ENCODE assay signal across 1 cellular context in the genomic region with DNA sequence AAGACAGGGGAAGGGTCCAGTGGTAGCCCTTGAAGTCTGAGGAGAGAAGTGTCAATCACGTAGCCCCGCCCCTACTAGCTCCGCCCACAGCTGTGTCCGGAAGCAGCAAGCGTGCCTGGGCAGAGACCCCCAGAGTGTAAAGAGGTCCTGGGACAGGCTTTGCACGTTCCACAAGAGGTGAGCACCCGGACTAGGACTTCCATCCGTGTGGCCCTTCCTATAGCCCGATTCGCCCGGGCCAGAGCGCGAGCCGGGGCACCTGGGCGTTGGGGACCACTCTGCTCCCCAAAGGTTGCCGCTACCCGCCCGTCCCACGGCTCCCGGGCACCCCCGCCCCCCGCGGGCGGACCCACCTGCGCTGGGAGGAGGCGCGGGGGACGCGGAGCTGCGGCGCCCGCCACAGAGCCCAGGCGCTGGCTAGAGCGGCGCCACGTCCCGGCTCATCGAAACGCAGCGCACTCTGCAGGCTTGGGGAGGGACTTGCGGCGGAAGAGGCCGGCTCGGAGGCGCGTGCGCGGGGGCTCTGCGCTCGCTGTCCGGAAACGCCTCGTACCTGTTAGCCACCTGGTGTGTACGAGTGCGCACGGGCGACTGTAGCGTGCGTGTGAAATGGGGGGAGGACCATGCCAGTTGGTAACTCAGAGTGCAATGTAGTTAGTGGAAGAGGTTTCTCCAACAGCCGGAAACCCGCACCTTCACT.
TF ChIP-seq lines count a peak whose summit lies in the region.

A gene with protein sequence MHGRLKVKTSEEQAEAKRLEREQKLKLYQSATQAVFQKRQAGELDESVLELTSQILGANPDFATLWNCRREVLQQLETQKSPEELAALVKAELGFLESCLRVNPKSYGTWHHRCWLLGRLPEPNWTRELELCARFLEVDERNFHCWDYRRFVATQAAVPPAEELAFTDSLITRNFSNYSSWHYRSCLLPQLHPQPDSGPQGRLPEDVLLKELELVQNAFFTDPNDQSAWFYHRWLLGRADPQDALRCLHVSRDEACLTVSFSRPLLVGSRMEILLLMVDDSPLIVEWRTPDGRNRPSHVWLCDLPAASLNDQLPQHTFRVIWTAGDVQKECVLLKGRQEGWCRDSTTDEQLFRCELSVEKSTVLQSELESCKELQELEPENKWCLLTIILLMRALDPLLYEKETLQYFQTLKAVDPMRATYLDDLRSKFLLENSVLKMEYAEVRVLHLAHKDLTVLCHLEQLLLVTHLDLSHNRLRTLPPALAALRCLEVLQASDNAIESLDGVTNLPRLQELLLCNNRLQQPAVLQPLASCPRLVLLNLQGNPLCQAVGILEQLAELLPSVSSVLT (minus strand): TSS at position 464 of the 700 bp plus-strand sequence. CDS start 482 bp downstream, outside the sequence.

TF ChIP-seq in K562, 482 proteins besides CTCF, POLR2A, EP300 and RAD21 (continued from another document and continues in another):
- TF ChIP-seq NR2C2 (CRISPR knock-in tag; IDR thresholded peaks at IDR 0.05), result no peak
- 0 out of 2 replicates have a peak, but pooled peaks have one; percentile 64 for TF ChIP-seq NR2C2 (tag; IDR thresholded peaks at IDR 0.05)
- TF ChIP-seq RAD51 (IDR thresholded peaks at IDR 0.05; ENCODE audit: borderline replicate concordance, low read depth), result no peak
- TF ChIP-seq FOXA3 (CRISPR knock-in tag; conservative IDR thresholded peaks at IDR 0.05 in 1 of 2, IDR thresholded peaks at IDR 0.05 in 1 of 2), result no peak
- TF ChIP-seq HEY1 (CRISPR knock-in tag; IDR thresholded peaks at IDR 0.05; ENCODE audit: borderline replicate concordance), result no peak
- 0 out of 2 replicates have a peak, but pooled peaks have one; percentile 50 for TF ChIP-seq ELF2 (CRISPR knock-in tag; IDR thresholded peaks at IDR 0.05)
- TF ChIP-seq ZNF436 (CRISPR knock-in tag; IDR thresholded peaks at IDR 0.05), result no peak
- peak; percentile 81; the same call in 1 of the 2 replicates for TF ChIP-seq MTA3 (IDR thresholded peaks at IDR 0.05; ENCODE audit: borderline replicate concordance)
- peak; percentile 62 for TF ChIP-seq SUPT5H (IDR thresholded peaks at IDR 0.05)
- TF ChIP-seq HMGN3 (IDR thresholded peaks at IDR 0.05; ENCODE audit: borderline replicate concordance, extremely low read depth, insufficient read length, low read depth, low read length), result peak; percentile 85
- TF ChIP-seq, protein P1, sequence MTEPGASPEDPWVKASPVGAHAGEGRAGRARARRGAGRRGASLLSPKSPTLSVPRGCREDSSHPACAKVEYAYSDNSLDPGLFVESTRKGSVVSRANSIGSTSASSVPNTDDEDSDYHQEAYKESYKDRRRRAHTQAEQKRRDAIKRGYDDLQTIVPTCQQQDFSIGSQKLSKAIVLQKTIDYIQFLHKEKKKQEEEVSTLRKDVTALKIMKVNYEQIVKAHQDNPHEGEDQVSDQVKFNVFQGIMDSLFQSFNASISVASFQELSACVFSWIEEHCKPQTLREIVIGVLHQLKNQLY (CRISPR knock-in tag; conservative IDR thresholded peaks at IDR 0.05), result no peak
- TF ChIP-seq CBFA2T2 (conservative IDR thresholded peaks at IDR 0.05), result no peak
- TF ChIP-seq TEAD4 (IDR thresholded peaks at IDR 0.05; ENCODE audit: low read length), result 0 out of 2 replicates have a peak, but pooled peaks have one; percentile 18
- no peak for TF ChIP-seq TEAD4 (CRISPR knock-in tag; IDR thresholded peaks at IDR 0.05; ENCODE audit: borderline replicate concordance)
- no peak for TF ChIP-seq NFE2L1 (tag; IDR thresholded peaks at IDR 0.05; ENCODE audit: borderline replicate concordance, low read depth)
- TF ChIP-seq, protein P2, sequence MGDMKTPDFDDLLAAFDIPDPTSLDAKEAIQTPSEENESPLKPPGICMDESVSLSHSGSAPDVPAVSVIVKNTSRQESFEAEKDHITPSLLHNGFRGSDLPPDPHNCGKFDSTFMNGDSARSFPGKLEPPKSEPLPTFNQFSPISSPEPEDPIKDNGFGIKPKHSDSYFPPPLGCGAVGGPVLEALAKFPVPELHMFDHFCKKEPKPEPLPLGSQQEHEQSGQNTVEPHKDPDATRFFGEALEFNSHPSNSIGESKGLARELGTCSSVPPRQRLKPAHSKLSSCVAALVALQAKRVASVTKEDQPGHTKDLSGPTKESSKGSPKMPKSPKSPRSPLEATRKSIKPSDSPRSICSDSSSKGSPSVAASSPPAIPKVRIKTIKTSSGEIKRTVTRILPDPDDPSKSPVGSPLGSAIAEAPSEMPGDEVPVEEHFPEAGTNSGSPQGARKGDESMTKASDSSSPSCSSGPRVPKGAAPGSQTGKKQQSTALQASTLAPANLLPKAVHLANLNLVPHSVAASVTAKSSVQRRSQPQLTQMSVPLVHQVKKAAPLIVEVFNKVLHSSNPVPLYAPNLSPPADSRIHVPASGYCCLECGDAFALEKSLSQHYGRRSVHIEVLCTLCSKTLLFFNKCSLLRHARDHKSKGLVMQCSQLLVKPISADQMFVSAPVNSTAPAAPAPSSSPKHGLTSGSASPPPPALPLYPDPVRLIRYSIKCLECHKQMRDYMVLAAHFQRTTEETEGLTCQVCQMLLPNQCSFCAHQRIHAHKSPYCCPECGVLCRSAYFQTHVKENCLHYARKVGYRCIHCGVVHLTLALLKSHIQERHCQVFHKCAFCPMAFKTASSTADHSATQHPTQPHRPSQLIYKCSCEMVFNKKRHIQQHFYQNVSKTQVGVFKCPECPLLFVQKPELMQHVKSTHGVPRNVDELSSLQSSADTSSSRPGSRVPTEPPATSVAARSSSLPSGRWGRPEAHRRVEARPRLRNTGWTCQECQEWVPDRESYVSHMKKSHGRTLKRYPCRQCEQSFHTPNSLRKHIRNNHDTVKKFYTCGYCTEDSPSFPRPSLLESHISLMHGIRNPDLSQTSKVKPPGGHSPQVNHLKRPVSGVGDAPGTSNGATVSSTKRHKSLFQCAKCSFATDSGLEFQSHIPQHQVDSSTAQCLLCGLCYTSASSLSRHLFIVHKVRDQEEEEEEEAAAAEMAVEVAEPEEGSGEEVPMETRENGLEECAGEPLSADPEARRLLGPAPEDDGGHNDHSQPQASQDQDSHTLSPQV (IDR thresholded peaks at IDR 0.05), result peak; percentile 84
- TF ChIP-seq MEF2A (IDR thresholded peaks at IDR 0.05; ENCODE audit: control insufficient read depth, low read depth, low read length), result no peak
- TF ChIP-seq FIP1L1 (IDR thresholded peaks at IDR 0.05; ENCODE audit: low read depth, low read length, poor library complexity, severe bottlenecking), result peak; percentile 78
- TF ChIP-seq, protein P3, sequence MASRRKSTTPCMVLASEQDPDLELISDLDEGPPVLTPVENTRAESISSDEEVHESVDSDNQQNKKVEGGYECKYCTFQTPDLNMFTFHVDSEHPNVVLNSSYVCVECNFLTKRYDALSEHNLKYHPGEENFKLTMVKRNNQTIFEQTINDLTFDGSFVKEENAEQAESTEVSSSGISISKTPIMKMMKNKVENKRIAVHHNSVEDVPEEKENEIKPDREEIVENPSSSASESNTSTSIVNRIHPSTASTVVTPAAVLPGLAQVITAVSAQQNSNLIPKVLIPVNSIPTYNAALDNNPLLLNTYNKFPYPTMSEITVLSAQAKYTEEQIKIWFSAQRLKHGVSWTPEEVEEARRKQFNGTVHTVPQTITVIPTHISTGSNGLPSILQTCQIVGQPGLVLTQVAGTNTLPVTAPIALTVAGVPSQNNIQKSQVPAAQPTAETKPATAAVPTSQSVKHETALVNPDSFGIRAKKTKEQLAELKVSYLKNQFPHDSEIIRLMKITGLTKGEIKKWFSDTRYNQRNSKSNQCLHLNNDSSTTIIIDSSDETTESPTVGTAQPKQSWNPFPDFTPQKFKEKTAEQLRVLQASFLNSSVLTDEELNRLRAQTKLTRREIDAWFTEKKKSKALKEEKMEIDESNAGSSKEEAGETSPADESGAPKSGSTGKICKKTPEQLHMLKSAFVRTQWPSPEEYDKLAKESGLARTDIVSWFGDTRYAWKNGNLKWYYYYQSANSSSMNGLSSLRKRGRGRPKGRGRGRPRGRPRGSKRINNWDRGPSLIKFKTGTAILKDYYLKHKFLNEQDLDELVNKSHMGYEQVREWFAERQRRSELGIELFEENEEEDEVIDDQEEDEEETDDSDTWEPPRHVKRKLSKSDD (conservative IDR thresholded peaks at IDR 0.05; ENCODE audit: low read length), result no peak
- TF ChIP-seq ADNP (tag; IDR thresholded peaks at IDR 0.05), result no peak
- no peak for TF ChIP-seq STAT6 (CRISPR knock-in tag; IDR thresholded peaks at IDR 0.05)
- TF ChIP-seq ILF3 (IDR thresholded peaks at IDR 0.05; ENCODE audit: borderline replicate concordance), result no peak; the same call in 1 of the 2 replicates
- no peak for TF ChIP-seq ZNF316 (IDR thresholded peaks at IDR 0.05)
- no peak for TF ChIP-seq SMARCC2 (IDR thresholded peaks at IDR 0.05; ENCODE audit: low read depth)
- no peak for TF ChIP-seq ZNF561 (CRISPR knock-in tag; conservative IDR thresholded peaks at IDR 0.05)
- peak; percentile 52; the same call in 1 of the 2 replicates for TF ChIP-seq ZFX (CRISPR knock-in tag; IDR thresholded peaks at IDR 0.05)
- TF ChIP-seq SNIP1 (IDR thresholded peaks at IDR 0.05; ENCODE audit: low read depth), result peak; percentile 74; the same call in 1 of the 2 replicates
- TF ChIP-seq NFYB (IDR thresholded peaks at IDR 0.05; ENCODE audit: extremely low read depth, insufficient read length), result no peak
- peak; percentile 91 for TF ChIP-seq U2AF1 (optimal IDR thresholded peaks at IDR 0.05; ENCODE audit: low read depth, low read length)
- TF ChIP-seq HDAC3 (IDR thresholded peaks at IDR 0.05; ENCODE audit: borderline replicate concordance, partially characterized antibody), result no peak
- no peak for TF ChIP-seq FOXP1 (CRISPR knock-in tag; IDR thresholded peaks at IDR 0.05)
- TF ChIP-seq, protein P4, sequence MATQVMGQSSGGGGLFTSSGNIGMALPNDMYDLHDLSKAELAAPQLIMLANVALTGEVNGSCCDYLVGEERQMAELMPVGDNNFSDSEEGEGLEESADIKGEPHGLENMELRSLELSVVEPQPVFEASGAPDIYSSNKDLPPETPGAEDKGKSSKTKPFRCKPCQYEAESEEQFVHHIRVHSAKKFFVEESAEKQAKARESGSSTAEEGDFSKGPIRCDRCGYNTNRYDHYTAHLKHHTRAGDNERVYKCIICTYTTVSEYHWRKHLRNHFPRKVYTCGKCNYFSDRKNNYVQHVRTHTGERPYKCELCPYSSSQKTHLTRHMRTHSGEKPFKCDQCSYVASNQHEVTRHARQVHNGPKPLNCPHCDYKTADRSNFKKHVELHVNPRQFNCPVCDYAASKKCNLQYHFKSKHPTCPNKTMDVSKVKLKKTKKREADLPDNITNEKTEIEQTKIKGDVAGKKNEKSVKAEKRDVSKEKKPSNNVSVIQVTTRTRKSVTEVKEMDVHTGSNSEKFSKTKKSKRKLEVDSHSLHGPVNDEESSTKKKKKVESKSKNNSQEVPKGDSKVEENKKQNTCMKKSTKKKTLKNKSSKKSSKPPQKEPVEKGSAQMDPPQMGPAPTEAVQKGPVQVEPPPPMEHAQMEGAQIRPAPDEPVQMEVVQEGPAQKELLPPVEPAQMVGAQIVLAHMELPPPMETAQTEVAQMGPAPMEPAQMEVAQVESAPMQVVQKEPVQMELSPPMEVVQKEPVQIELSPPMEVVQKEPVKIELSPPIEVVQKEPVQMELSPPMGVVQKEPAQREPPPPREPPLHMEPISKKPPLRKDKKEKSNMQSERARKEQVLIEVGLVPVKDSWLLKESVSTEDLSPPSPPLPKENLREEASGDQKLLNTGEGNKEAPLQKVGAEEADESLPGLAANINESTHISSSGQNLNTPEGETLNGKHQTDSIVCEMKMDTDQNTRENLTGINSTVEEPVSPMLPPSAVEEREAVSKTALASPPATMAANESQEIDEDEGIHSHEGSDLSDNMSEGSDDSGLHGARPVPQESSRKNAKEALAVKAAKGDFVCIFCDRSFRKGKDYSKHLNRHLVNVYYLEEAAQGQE (CRISPR knock-in tag; IDR thresholded peaks at IDR 0.05; ENCODE audit: low read depth), result 0 out of 2 replicates have a peak, but pooled peaks have one; percentile 66
- no peak for TF ChIP-seq RNF2 (IDR thresholded peaks at IDR 0.05)
- TF ChIP-seq ZNF512 (tag; IDR thresholded peaks at IDR 0.05), result no peak
- no peak for TF ChIP-seq CCAR2 (IDR thresholded peaks at IDR 0.05; ENCODE audit: low read depth, low read length)
- TF ChIP-seq LEF1 (IDR thresholded peaks at IDR 0.05), result no peak
- TF ChIP-seq ZSCAN29 (IDR thresholded peaks at IDR 0.05), result no peak
- TF ChIP-seq SMAD3 (CRISPR knock-in tag; conservative IDR thresholded peaks at IDR 0.05), result no peak
- TF ChIP-seq FOXK2 (conservative IDR thresholded peaks at IDR 0.05 in 1 of 2, IDR thresholded peaks at IDR 0.05 in 1 of 2; ENCODE audit: low read depth in 2 of 2), result no peak; a peak in 2 of 4 replicates
- TF ChIP-seq ZNF780A (CRISPR knock-in tag; IDR thresholded peaks at IDR 0.05), result no peak
- TF ChIP-seq MYC (IDR thresholded peaks at IDR 0.05; ENCODE audit: low read depth, low read length), result peak; percentile 87
- 0 out of 2 replicates have a peak, but pooled peaks have one; percentile 23 for TF ChIP-seq MYC (CRISPR knock-in tag; IDR thresholded peaks at IDR 0.05; ENCODE audit: borderline replicate concordance, low read depth)
- TF ChIP-seq, protein P5, sequence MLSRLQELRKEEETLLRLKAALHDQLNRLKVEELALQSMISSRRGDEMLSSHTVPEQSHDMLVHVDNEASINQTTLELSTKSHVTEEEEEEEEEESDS (CRISPR knock-in tag; IDR thresholded peaks at IDR 0.05), result no peak
- TF ChIP-seq CBX2 (IDR thresholded peaks at IDR 0.05; ENCODE audit: insufficient read depth, low read length, poor library complexity, severe bottlenecking), result no peak
- TF ChIP-seq TEAD2 (tag; IDR thresholded peaks at IDR 0.05), result no peak
- peak; percentile 89 for TF ChIP-seq RBBP5 (IDR thresholded peaks at IDR 0.05; ENCODE audit: borderline replicate concordance, insufficient read depth, low read length, poor library complexity, severe bottlenecking)
